ENCODE assay signal across 8 cellular contexts in the genomic region with DNA sequence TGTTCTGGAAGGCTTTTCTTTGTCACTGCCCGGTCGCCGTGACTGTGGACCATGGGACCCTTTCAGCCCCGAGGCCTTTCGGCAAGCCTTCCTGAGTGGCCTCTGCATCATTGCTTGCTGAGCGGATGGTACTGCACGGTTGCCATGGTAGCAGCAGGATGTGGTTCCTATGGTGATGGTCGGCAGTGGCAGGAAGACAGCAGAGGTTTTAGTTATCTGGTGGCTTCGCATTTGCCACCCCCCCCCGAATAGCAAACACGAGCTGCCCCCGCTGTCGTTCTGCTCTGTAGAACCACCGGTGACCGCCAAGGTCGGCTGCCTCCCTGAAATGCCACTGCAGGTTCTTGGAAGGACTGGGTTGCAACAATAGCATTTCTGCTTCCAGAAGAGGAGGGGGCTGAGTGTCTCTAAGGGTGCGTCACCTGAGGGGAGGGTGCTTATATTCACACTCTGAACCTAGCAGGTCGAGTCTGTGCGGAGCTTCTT.
DNase-seq lines count a peak whose midpoint lies in the region; ATAC-seq and TF ChIP-seq lines count a peak whose summit lies in the region.

No MANE protein-coding gene starts in this region.

- no peak overlapping the region for H3K4me3 ChIP-seq in coronary artery

- H3K36me3 Mint-ChIP-seq in activated naive CD4-positive, alpha-beta T cell treated with anti-CD3 and anti-CD28 coated beads, Interleukin-2, amount 50 U/mL, for 72 hours: peaks cover 0 to 10% of the 10 kb centered on the region in 2 donors

- DNase-seq in SK-N-DZ (ENCODE audit: low spot score) (peak; percentile 81), retina (peak; percentile 76), NCI-H2081 treated with DMSO at 0.1 percent for 48 hours (lab: John Stamatoyannopoulos, UW) (no peak), coronary artery (ENCODE audit: low spot score) (no peak)
- DNase-seq in activated naive CD4-positive, alpha-beta T cell treated with anti-CD3 and anti-CD28 coated beads, Interleukin-2, amount 50 U/mL, for 72 hours (ENCODE audit: low spot score in 2 of 2): peak in 1 of 2 donors; percentile 28

- TF ChIP-seq CTCF in coronary artery (IDR thresholded peaks at IDR 0.05): no peak

- peak overlapping the region in 1 of 2 donors; percentile 34 for H3K27ac Mint-ChIP-seq in activated naive CD4-positive, alpha-beta T cell treated with anti-CD3 and anti-CD28 coated beads, Interleukin-2, amount 50 U/mL, for 72 hours

- ATAC-seq in GM21390 (IDR thresholded peaks at IDR 0.05; ENCODE audit: unreplicated experiment) (peak; percentile 59), HG03095 (IDR thresholded peaks at IDR 0.05; ENCODE audit: unreplicated experiment) (no peak), GM18867 (IDR thresholded peaks at IDR 0.05; ENCODE audit: unreplicated experiment) (no peak)
- ATAC-seq in activated naive CD4-positive, alpha-beta T cell treated with anti-CD3 and anti-CD28 coated beads, Interleukin-2, amount 50 U/mL, for 72 hours: peak; percentile 81 to 87

- H3K9me3 Mint-ChIP-seq in activated naive CD4-positive, alpha-beta T cell treated with anti-CD3 and anti-CD28 coated beads, Interleukin-2, amount 50 U/mL, for 72 hours: no peaks in the 10 kb centered on the region

- no peak overlapping the region for H3K27ac ChIP-seq in coronary artery

Comparison
In these comparisons a context has a peak if more than half of its experiments do, and no peak if none do; other contexts are left out.
1. ATAC-seq: peak in GM21390 (single experiment) and activated naive CD4-positive, alpha-beta T cell treated with anti-CD3 and anti-CD28 coated beads, Interleukin-2, amount 50 U/mL, for 72 hours (2 of 2); none in HG03095 (single experiment) and GM18867 (single experiment).
2. DNase-seq: peak in SK-N-DZ (single experiment) and retina (single experiment); none in NCI-H2081 treated with DMSO at 0.1 percent for 48 hours (single experiment) and coronary artery (single experiment).